ENCODE assay signal across 23 cellular contexts in genomic region chr12:68739891-68740290, GRCh38.
"Had no signal": no experiment of that assay in that cellular context is flagged by ENCODE, and none has a peak within 500 bp of the region (broad histone marks: within the 10 kb centered on the region; RNA-seq: fewer than 3 reads in every experiment).

No MANE protein-coding gene starts in this region.

- H3K27ac ChIP-seq: breast epithelium, colonic mucosa, SK-N-MC had no signal

- H3K9me3 ChIP-seq: breast epithelium, colonic mucosa had no signal

- H3K36me3 ChIP-seq: breast epithelium had no signal

- H3K4me3 ChIP-seq: breast epithelium, colonic mucosa, SK-N-MC had no signal

- DNase-seq: activated CD4-positive, alpha-beta T cell treated with anti-CD3 and anti-CD28 coated beads for 48 hours; activated CD4-positive, alpha-beta T cell treated with anti-CD3 and anti-CD28 coated beads, Interleukin-2, amount 50 U/mL, for 4 hours; activated CD4-positive, CD25-positive, alpha-beta regulatory T cell treated with anti-CD3 and anti-CD28 coated beads, Interleukin-2, amount 50 U/mL, for 72 hours; activated CD8-positive, alpha-beta T cell treated with anti-CD3 and anti-CD28 coated beads, Interleukin-2, amount 10 ng/mL, durations not matched to agents 7 days and 5 days; activated effector memory CD4-positive, alpha-beta T cell treated with Interleukin-2 at 50 U/mL for 16 hours; activated naive CD4-positive, alpha-beta T cell; activated T-cell treated with anti-CD3 and anti-CD28 coated beads, Interleukin-2, amount 50 U/mL, for 24 hours; aorta; caudate nucleus; colonic mucosa; Kasumi-1; KBM-7; NCI-H1417 treated with DMSO at 0.1 percent for 48 hours; NCI-H1694; NCI-H2029; NCI-H446; NCI-H524; NCI-H748 treated with DMSO at 0.1 percent for 48 hours; SIG-M5; SW 1271 had no signal

- H3K4me1 ChIP-seq: breast epithelium, colonic mucosa had no signal

- ATAC-seq: activated CD8-positive, alpha-beta T cell treated with anti-CD3 and anti-CD28 coated beads, Interleukin-2, amount 10 ng/mL, durations not matched to agents 7 days and 5 days; WTC11 had no signal

- H3K27me3 ChIP-seq: breast epithelium, colonic mucosa had no signal
